ENCODE assay signal across 8 cellular contexts in genomic region chr12:109428038-109428629, GRCh38. TPM values are rescaled to one million over a fixed set of nuclear protein-coding genes. Genes with fewer than 3 reads are reported as not detected.
DNase-seq lines count a peak whose midpoint lies in the region; ATAC-seq and TF ChIP-seq lines count a peak whose summit lies in the region.

No MANE protein-coding gene starts in this region.

- no peaks in the 10 kb centered on the region for H3K27me3 ChIP-seq in A673 (replicated peaks; ENCODE audit: insufficient read depth, low read depth, low read length, poor library complexity)
- H3K27me3 ChIP-seq in thyroid gland: no peaks in the 10 kb centered on the region

- POLR2A ChIA-PET in A673 (lab: Charles Lee; ENCODE audit: low non-redundant PET) (interaction anchor here (0.5 kb wide), 2 partner anchors 127 to 374 kb away, joined by 4 read pairs; no protein-coding TSS in a partner anchor), RWPE1 (lab: Yijun Ruan, JAX; ENCODE audit: low non-redundant PET) (interaction anchor here (0.9 kb wide), 1 partner anchor 49 kb away, joined by 3 read pairs; the partner anchor contains the start of genes KCTD10 and UBE3B)

- no peak overlapping the region for H3K4me3 ChIP-seq in A673 (ENCODE audit: low read depth, low read length, poor library complexity, severe bottlenecking)
- no peak overlapping the region for H3K4me3 ChIP-seq in thyroid gland (replicated peaks in 1 of 3)

- no TSS peak for BruUV-seq in A673 (replicated peaks; lab: Mats Ljungman, UMichigan)

- TF ChIP-seq CTCF in A673 (conservative IDR thresholded peaks at IDR 0.05; ENCODE audit: low read depth, low read length): peak; percentile 99
- TF ChIP-seq CTCF in RWPE1 (conservative IDR thresholded peaks at IDR 0.05; ENCODE audit: low read depth): peak; percentile 93
- TF ChIP-seq CTCF in osteocyte (IDR thresholded peaks at IDR 0.05): peak; percentile 98
- TF ChIP-seq CTCF in thyroid gland (IDR thresholded peaks at IDR 0.05): peak; percentile 87 to 98 (median 96)

- H3K4me3 Mint-ChIP-seq in osteocyte (ENCODE audit: unreplicated experiment): no peak overlapping the region

- peak; percentile 84 for DNase-seq in A673 (ENCODE audit: low spot score)
- DNase-seq in LoVo (ENCODE audit: low spot score): peak; percentile 85
- peak; percentile 65 for DNase-seq in RWPE1 (ENCODE audit: low spot score)
- DNase-seq in activated T-helper 9 cell treated with anti-CD3 and anti-CD28 coated beads, Interleukin-2, amount 50 U/mL, for 16 hours (ENCODE audit: low read depth): peak; percentile 63
- peak; percentile 61 for DNase-seq in foreskin melanocyte
- peak; percentile 92 for DNase-seq in osteocyte (ENCODE audit: extremely low spot score, unreplicated experiment)
- peak; percentile 82 to 86 for DNase-seq in thyroid gland

- no peak overlapping the region for H3K27ac Mint-ChIP-seq in osteocyte (ENCODE audit: unreplicated experiment)

- peaks cover 25% of the 10 kb centered on the region for H3K27me3 Mint-ChIP-seq in osteocyte (ENCODE audit: unreplicated experiment)

- TF ChIP-seq POLR2A in thyroid gland (IDR thresholded peaks at IDR 0.05): no peak

- 18 to 20% methylated on average over 7 to 8 of the region's 8 CpGs for WGBS in thyroid gland, 2 donors

- no peaks in the 10 kb centered on the region for H3K9me3 Mint-ChIP-seq in osteocyte (ENCODE audit: unreplicated experiment)

- no peaks in the 10 kb centered on the region for H3K9me3 ChIP-seq in A673 (ENCODE audit: low read depth, low read length, poor library complexity, severe bottlenecking)
- H3K9me3 ChIP-seq in thyroid gland: no peaks in the 10 kb centered on the region

- ATAC-seq in GM18907 (IDR thresholded peaks at IDR 0.05; ENCODE audit: unreplicated experiment): peak; percentile 62

- H3K27ac ChIP-seq in A673 (ENCODE audit: low read depth, low read length, poor library complexity, severe bottlenecking) (no peak overlapping the region), RWPE1 (no peak overlapping the region), thyroid gland (no peak overlapping the region)

- CTCF ChIA-PET in A673 (lab: Charles Lee): interaction anchor here (0.5 to 1.5 kb wide), 16 partner anchors 9 to 417 kb away, joined by 3 to 10 read pairs (median 3); partner anchors contain the start of gene MVK
- CTCF ChIA-PET in RWPE1 (lab: Yijun Ruan, JAX): interaction anchor here (0.5 to 1.3 kb wide), 43 partner anchors 9 to 1786 kb away, joined by 3 to 13 read pairs (median 4); partner anchors contain the start of genes KCTD10, MMAB, MVK and SSH1

- H3K36me3 Mint-ChIP-seq in osteocyte (ENCODE audit: unreplicated experiment): no peaks in the 10 kb centered on the region

- no peaks in the 10 kb centered on the region for H3K4me1 ChIP-seq in A673 (ENCODE audit: insufficient read depth, low read length, poor library complexity, severe bottlenecking)
- peaks cover 3 to 8% of the 10 kb centered on the region in 2 donors for H3K4me1 ChIP-seq in thyroid gland

- H3K4me1 Mint-ChIP-seq in osteocyte (ENCODE audit: unreplicated experiment): no peaks in the 10 kb centered on the region

- intact Hi-C loops in A673 (cut with micrococcal nuclease; ENCODE audit: unreplicated experiment) (no loop called here), thyroid gland (cut with DNase I) (loop anchor here (10.0 kb wide), 1 partner anchor 167 kb away; no protein-coding TSS in a partner anchor)

- no peaks in the 10 kb centered on the region for H3K36me3 ChIP-seq in A673 (ENCODE audit: insufficient read depth, low read length, poor library complexity, severe bottlenecking)
- H3K36me3 ChIP-seq in thyroid gland: no peaks in the 10 kb centered on the region

RNA-seq across cellular contexts. Expression of gene KCTD10, which starts 49.0 kb away (rescaled TPM):
- total RNA-seq in A673 (2021) (54.5 and 55.2 TPM in 2 replicates), osteocyte (43.1 and 43.5 TPM in 2 replicates), thyroid gland (100 to 1,000 TPM in 1 of 4 donors, 10 to 100 TPM in 3; 70.3 to 149 (median 85.4) TPM)

RNA-seq across cellular contexts. Expression of gene UBE3B, which starts 49.3 kb away (rescaled TPM):
- total RNA-seq in A673 (2021) (29.2 and 31.7 TPM in 2 replicates), osteocyte (33.0 and 37.0 TPM in 2 replicates), thyroid gland (10 to 100 TPM; 52.2 to 72.5 (median 65.5) TPM)
